Comparison of ENCODE assay signal across 11 cellular contexts in genomic region chr1:20359451-20360330, GRCh38.
DNase-seq lines count a peak whose midpoint lies in the region; ATAC-seq and TF ChIP-seq lines count a peak whose summit lies in the region.
"Had no signal": no experiment of that assay in that cellular context is flagged by ENCODE, and none has a peak within 500 bp of the region (broad histone marks: within the 10 kb centered on the region; RNA-seq: fewer than 3 reads in every experiment).

No MANE protein-coding gene starts in this region.

- no peaks in the 10 kb centered on the region for H3K36me3 ChIP-seq in osteoblast (ENCODE audit: insufficient read depth, low read length)
- H3K36me3 ChIP-seq in stomach: no peaks in the 10 kb centered on the region

- H3K4me1 ChIP-seq in osteoblast (ENCODE audit: insufficient read depth, low read length) (no peaks in the 10 kb centered on the region), stomach (peaks cover 0 to 25% (median 17%) of the 10 kb centered on the region in 4 donors)

- ATAC-seq in GM19328 (IDR thresholded peaks at IDR 0.05; ENCODE audit: unreplicated experiment) (no peak), GM18498 (IDR thresholded peaks at IDR 0.05; ENCODE audit: unreplicated experiment) (no peak)

- H3K4me3 Mint-ChIP-seq in activated T-helper 1 cell treated with anti-CD3 and anti-CD28 coated beads, Interleukin-12 subunit alpha, Interleukin-12 subunit beta, Interleukin-2, Interleukin-4 antibody, amounts not matched to agents 30 ng/mL and 10 ng/mL and 1 ng/mL, durations not matched to agents 14 hours and 24 hours and 36 hours: no peak overlapping the region
- H3K4me3 Mint-ChIP-seq: WTC11 had no signal

- no peaks in the 10 kb centered on the region for H3K9me3 Mint-ChIP-seq in activated T-helper 1 cell treated with anti-CD3 and anti-CD28 coated beads, Interleukin-12 subunit alpha, Interleukin-12 subunit beta, Interleukin-2, Interleukin-4 antibody, amounts not matched to agents 30 ng/mL and 10 ng/mL and 1 ng/mL, durations not matched to agents 14 hours and 24 hours and 36 hours
- H3K9me3 Mint-ChIP-seq: WTC11 had no signal

- H3K9me3 ChIP-seq in osteoblast (ENCODE audit: low read depth, low read length) (no peaks in the 10 kb centered on the region), stomach (no peaks in the 10 kb centered on the region)

- no peak overlapping the region for H3K4me2 ChIP-seq in osteoblast (ENCODE audit: insufficient read depth, low read length)

- no peaks in the 10 kb centered on the region for H4K20me1 ChIP-seq in osteoblast (ENCODE audit: insufficient read depth, low read length)

- H3K27me3 ChIP-seq in osteoblast (ENCODE audit: insufficient read depth, low read length) (peaks cover 53% of the 10 kb centered on the region), stomach (peaks cover 0 to 69% (median 31%) of the 10 kb centered on the region in 3 donors)

- H3K27ac ChIP-seq in osteoblast (ENCODE audit: low read depth, low read length) (no peak overlapping the region), stomach (no peak overlapping the region)

- no peaks in the 10 kb centered on the region for H3K36me3 Mint-ChIP-seq in activated T-helper 1 cell treated with anti-CD3 and anti-CD28 coated beads, Interleukin-12 subunit alpha, Interleukin-12 subunit beta, Interleukin-2, Interleukin-4 antibody, amounts not matched to agents 30 ng/mL and 10 ng/mL and 1 ng/mL, durations not matched to agents 14 hours and 24 hours and 36 hours (ENCODE audit: low read depth)
- H3K36me3 Mint-ChIP-seq: WTC11 had no signal

- H3K27me3 Mint-ChIP-seq in activated T-helper 1 cell treated with anti-CD3 and anti-CD28 coated beads, Interleukin-12 subunit alpha, Interleukin-12 subunit beta, Interleukin-2, Interleukin-4 antibody, amounts not matched to agents 30 ng/mL and 10 ng/mL and 1 ng/mL, durations not matched to agents 14 hours and 24 hours and 36 hours (ENCODE audit: insufficient read depth): peaks cover 37% of the 10 kb centered on the region

- TF ChIP-seq POLR2A in stomach (IDR thresholded peaks at IDR 0.05): no peak

- TF ChIP-seq EP300 in stomach (IDR thresholded peaks at IDR 0.05): no peak

- TF ChIP-seq CTCF in osteoblast (IDR thresholded peaks at IDR 0.05; ENCODE audit: extremely low read depth, low read depth, low read length) (no peak), stomach (IDR thresholded peaks at IDR 0.05) (no peak)

- H3K27ac Mint-ChIP-seq in activated T-helper 1 cell treated with anti-CD3 and anti-CD28 coated beads, Interleukin-12 subunit alpha, Interleukin-12 subunit beta, Interleukin-2, Interleukin-4 antibody, amounts not matched to agents 30 ng/mL and 10 ng/mL and 1 ng/mL, durations not matched to agents 14 hours and 24 hours and 36 hours: no peak overlapping the region
- H3K27ac Mint-ChIP-seq: WTC11 had no signal

- H3K79me2 ChIP-seq in osteoblast (ENCODE audit: insufficient read depth, low read length): no peaks in the 10 kb centered on the region

- no peak overlapping the region for H2AFZ ChIP-seq in osteoblast (ENCODE audit: low read length)

- peaks cover 11% of the 10 kb centered on the region for H3K4me1 Mint-ChIP-seq in activated T-helper 1 cell treated with anti-CD3 and anti-CD28 coated beads, Interleukin-12 subunit alpha, Interleukin-12 subunit beta, Interleukin-2, Interleukin-4 antibody, amounts not matched to agents 30 ng/mL and 10 ng/mL and 1 ng/mL, durations not matched to agents 14 hours and 24 hours and 36 hours (ENCODE audit: low read depth)

- DNase-seq in activated T-cell treated with anti-CD3 and anti-CD28 coated beads for 24 hours (ENCODE audit: low read depth) (peak; percentile 58), osteoblast (ENCODE audit: insufficient read length, low spot score, missing footprints) (peak; percentile 74), stomach (peak; percentile 40), SW 1271 (lab: John Stamatoyannopoulos, UW) (no peak)
- DNase-seq in activated T-cell treated with anti-CD3 and anti-CD28 coated beads, Interleukin-2, amount 50 U/mL, for 1 hour: no peak
- peak; percentile 6 for DNase-seq in activated T-helper 1 cell treated with anti-CD3 and anti-CD28 coated beads, Interleukin-12 subunit alpha, Interleukin-12 subunit beta, Interleukin-2, Interleukin-4 antibody, amounts not matched to agents 30 ng/mL and 10 ng/mL and 1 ng/mL, durations not matched to agents 14 hours and 24 hours and 36 hours (ENCODE audit: low spot score)
- DNase-seq: cerebellar nuclear complex, midbrain had no signal

- WGBS in stomach, 5 donors: 36 to 53% (median 38%) methylated on average over 15 of the region's 15 CpGs

- intact Hi-C loops in activated T-helper 1 cell treated with anti-CD3 and anti-CD28 coated beads, Interleukin-12 subunit alpha, Interleukin-12 subunit beta, Interleukin-2, Interleukin-4 antibody, amounts not matched to agents 30 ng/mL and 10 ng/mL and 1 ng/mL, durations not matched to agents 14 hours and 24 hours and 36 hours (cut with micrococcal nuclease): no loop called here
- intact Hi-C loops in stomach (cut with DNase I; ENCODE audit: low total_unique reads): loop anchor here (10.0 kb wide), 1 partner anchor 445 kb away; no protein-coding TSS in a partner anchor

- H3K4me3 ChIP-seq in osteoblast (ENCODE audit: insufficient read depth, low read length) (no peak overlapping the region), stomach (no peak overlapping the region)

Comparison
In these comparisons a context has a peak if more than half of its experiments do, and no peak if none do; other contexts are left out.
1. DNase-seq: peak in activated T-cell treated with anti-CD3 and anti-CD28 coated beads for 24 hours (single experiment), activated T-helper 1 cell treated with anti-CD3 and anti-CD28 coated beads, Interleukin-12 subunit alpha, Interleukin-12 subunit beta, Interleukin-2, Interleukin-4 antibody, amounts not matched to agents 30 ng/mL and 10 ng/mL and 1 ng/mL, durations not matched to agents 14 hours and 24 hours and 36 hours (single experiment), osteoblast (single experiment) and stomach (single experiment); none in activated T-cell treated with anti-CD3 and anti-CD28 coated beads, Interleukin-2, amount 50 U/mL, for 1 hour (single experiment) and SW 1271 (0 of 2).